ENCODE assay signal across 8 cellular contexts in the genomic region with DNA sequence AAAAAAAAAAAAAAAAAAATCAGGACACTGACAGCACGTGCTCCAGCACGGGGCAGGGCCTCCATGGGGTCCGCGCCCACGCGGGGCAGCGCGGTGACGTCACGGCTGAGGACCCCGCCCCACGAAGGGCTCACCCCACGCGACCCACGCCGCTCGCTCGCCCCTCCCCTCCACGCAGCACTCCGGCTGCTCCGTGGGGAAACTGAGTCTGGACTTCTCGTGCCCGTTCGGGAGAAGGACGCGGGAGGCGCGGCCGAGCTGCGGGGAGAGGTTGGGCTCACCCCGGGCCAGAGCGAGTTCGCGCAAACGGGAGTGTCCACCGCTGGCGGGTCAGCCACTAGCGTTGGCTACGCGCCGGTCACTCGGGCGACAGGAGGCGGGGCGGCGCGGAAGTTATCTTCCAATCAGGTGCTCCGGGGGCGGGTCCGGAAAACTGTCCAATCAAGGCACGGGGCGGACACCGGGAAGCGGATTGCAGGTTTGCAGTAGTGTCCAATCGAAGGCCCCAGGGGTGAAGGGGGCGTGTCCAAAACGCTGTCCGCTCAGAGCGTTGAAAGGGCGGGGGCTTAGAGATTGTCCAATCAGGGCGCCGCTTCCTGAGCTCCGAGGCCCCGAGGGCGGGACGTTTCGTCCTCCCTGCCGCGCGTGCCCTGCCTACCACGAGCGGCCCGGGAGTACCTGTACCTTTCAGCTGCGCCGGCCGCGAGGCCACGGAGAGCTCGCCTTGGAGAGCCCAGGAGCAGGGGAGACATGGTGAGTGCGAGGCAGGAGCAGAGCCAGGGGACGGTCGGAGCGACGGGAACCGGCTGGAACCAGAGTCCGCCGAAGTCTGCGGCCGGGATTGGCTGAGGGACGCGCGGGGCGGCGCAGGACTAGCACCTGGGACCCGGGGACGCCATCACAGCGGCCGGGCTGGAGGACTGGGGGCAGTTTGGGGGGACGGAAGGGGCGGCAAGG. TPM values are rescaled to one million over a fixed set of nuclear protein-coding genes. Genes with fewer than 3 reads are reported as not detected.
A peak's percentile ranks its signal among the peaks of the same experiment; 100 is the strongest.
DNase-seq lines count a peak whose midpoint lies in the region; ATAC-seq and TF ChIP-seq lines count a peak whose summit lies in the region.

A gene (plus strand): TSS at position 633 of the 957 bp plus-strand sequence. CDS start 118 bp downstream, at position 751.

- peaks cover 22% of the 10 kb centered on the region for H3K4me1 Mint-ChIP-seq in activated CD4-positive, alpha-beta T cell treated with anti-CD3 and anti-CD28 coated beads, Interleukin-2, amount 10 ng/mL, durations not matched to agents 7 days and 5 days

- DNase-seq in AML-193 (lab: John Stamatoyannopoulos, UW): peak; percentile 96 to 98
- DNase-seq in NCI-H524 treated with DMSO at 0.1 percent for 48 hours (lab: John Stamatoyannopoulos, UW): peak; percentile 93
- DNase-seq in activated CD4-positive, alpha-beta T cell treated with anti-CD3 and anti-CD28 coated beads, Interleukin-2, amount 10 ng/mL, durations not matched to agents 7 days and 5 days: peak; percentile 100
- peak; percentile 100 for DNase-seq in coronary artery (ENCODE audit: low spot score)
- DNase-seq in stimulated activated CD4-positive, alpha-beta T cell treated with anti-CD3 and anti-CD28 coated beads, Interleukin-1b, Interleukin-23, amount 100 ng/mL, for 24 hours (ENCODE audit: low read depth in 4 of 4, low spot score in 1 of 4): peak; percentile 93 to 99 (median 96)

- peaks cover 17% of the 10 kb centered on the region for H3K9me3 Mint-ChIP-seq in activated CD4-positive, alpha-beta T cell treated with anti-CD3 and anti-CD28 coated beads, Interleukin-2, amount 10 ng/mL, durations not matched to agents 7 days and 5 days

- H3K36me3 Mint-ChIP-seq in activated CD4-positive, alpha-beta T cell treated with anti-CD3 and anti-CD28 coated beads, Interleukin-2, amount 10 ng/mL, durations not matched to agents 7 days and 5 days (ENCODE audit: low read depth): peaks cover 4% of the 10 kb centered on the region

- no peaks in the 10 kb centered on the region for H3K27me3 ChIP-seq in layer of hippocampus (ENCODE audit: control insufficient read depth, insufficient read depth, low read length)

- peak within 1 kb of the TSS; percentile 86 for H3K4me3 ChIP-seq in coronary artery

- CTCF ChIA-PET in activated CD4-positive, alpha-beta T cell treated with anti-CD3 and anti-CD28 coated beads, Interleukin-2, amount 10 ng/mL, durations not matched to agents 7 days and 5 days (lab: Charles Lee): interaction anchor here (0.6 to 1.7 kb wide), 7 partner anchors 13 to 1258 kb away, joined by 3 to 6 read pairs (median 5); a partner anchor contains a TSS

- peak; percentile 87 for ATAC-seq in HG03378 (IDR thresholded peaks at IDR 0.05; ENCODE audit: unreplicated experiment)

- POLR2A ChIA-PET in activated CD4-positive, alpha-beta T cell treated with anti-CD3 and anti-CD28 coated beads, Interleukin-2, amount 10 ng/mL, durations not matched to agents 7 days and 5 days (lab: Charles Lee): interaction anchor here (0.6 kb wide), 1 partner anchor 24 kb away, joined by 4 read pairs; no protein-coding TSS in a partner anchor

- peak; percentile 70 for TF ChIP-seq POLR2A in GM19099 (IDR thresholded peaks at IDR 0.05; ENCODE audit: extremely low read depth, insufficient read length, low read depth)

- no peaks in the 10 kb centered on the region for H3K27me3 Mint-ChIP-seq in activated CD4-positive, alpha-beta T cell treated with anti-CD3 and anti-CD28 coated beads, Interleukin-2, amount 10 ng/mL, durations not matched to agents 7 days and 5 days

- TF ChIP-seq CTCF in coronary artery (IDR thresholded peaks at IDR 0.05): no peak

- peak within 1 kb of the TSS; percentile 98 for H3K27ac Mint-ChIP-seq in activated CD4-positive, alpha-beta T cell treated with anti-CD3 and anti-CD28 coated beads, Interleukin-2, amount 10 ng/mL, durations not matched to agents 7 days and 5 days

- H3K4me3 Mint-ChIP-seq in activated CD4-positive, alpha-beta T cell treated with anti-CD3 and anti-CD28 coated beads, Interleukin-2, amount 10 ng/mL, durations not matched to agents 7 days and 5 days: peak within 1 kb of the TSS; percentile 100

- H3K27ac ChIP-seq in coronary artery (peak within 1 kb of the TSS; percentile 46 to 91), layer of hippocampus (ENCODE audit: low read depth, low read length) (peak within 1 kb of the TSS; percentile 57)

RNA-seq across cellular contexts. Expression of the gene that starts here (rescaled TPM):
- 1 to 10 TPM; 4.4 to 4.9 TPM for total RNA-seq in activated CD4-positive, alpha-beta T cell treated with anti-CD3 and anti-CD28 coated beads, Interleukin-2, amount 10 ng/mL, durations not matched to agents 7 days and 5 days

Comparison
In these comparisons a context has a peak if more than half of its experiments do, and no peak if none do; other contexts are left out.
1. Peak in every context shown above with its lines: DNase-seq, ATAC-seq, H3K4me3 ChIP-seq and H3K27ac ChIP-seq.